In genomic region chr6:13859871-13860555, GRCh38 we compare ENCODE assay signal across 11 cellular contexts. TPM values are rescaled to one million over a fixed set of nuclear protein-coding genes. Genes with fewer than 3 reads are reported as not detected.
DNase-seq lines count a peak whose midpoint lies in the region; ATAC-seq and TF ChIP-seq lines count a peak whose summit lies in the region.
"Had no signal": no experiment of that assay in that cellular context is flagged by ENCODE, and none has a peak within 500 bp of the region (broad histone marks: within the 10 kb centered on the region; RNA-seq: fewer than 3 reads in every experiment).

No MANE protein-coding gene starts in this region.

- in situ Hi-C loops in astrocyte of the spinal cord (cut with HindIII; ENCODE audit: low sequenced_read_pairs) (no loop called here), gastrocnemius medialis (cut with MboI; ENCODE audit: low sequenced_read_pairs in 4 of 4) (no loop called here)

- no peaks in the 10 kb centered on the region for H4K20me1 ChIP-seq in hepatocyte (ENCODE audit: insufficient read depth, poor library complexity, severe bottlenecking)

- peaks cover 32 to 37% of the 10 kb centered on the region in 2 donors for H3K27me3 Mint-ChIP-seq in CD4-positive, alpha-beta memory T cell
- no peaks in the 10 kb centered on the region for H3K27me3 Mint-ChIP-seq in mesothelial cell of epicardium (ENCODE audit: low read depth)

- no peak overlapping the region for H3K27ac Mint-ChIP-seq in CD4-positive, alpha-beta memory T cell
- H3K27ac Mint-ChIP-seq in mesothelial cell of epicardium, result no peak overlapping the region
- H3K27ac Mint-ChIP-seq: T-cell had no signal

- POLR2A ChIA-PET in CD4-positive, alpha-beta memory T cell (lab: Charles Lee; ENCODE audit: partially characterized antibody), result no interaction called here

- H3K4me1 Mint-ChIP-seq in CD4-positive, alpha-beta memory T cell, result peaks cover 0 to 5% (median 2%) of the 10 kb centered on the region in 4 donors
- H3K4me1 Mint-ChIP-seq in mesothelial cell of epicardium, result peaks cover 10% of the 10 kb centered on the region

- intact Hi-C loops in gastrocnemius medialis (cut with DNase I; ENCODE audit: low total_unique reads), result no loop called here
- intact Hi-C loops in CD4-positive, alpha-beta memory T cell (cut with micrococcal nuclease), result no loop called here

- ATAC-seq in gastrocnemius medialis, result no peak
- ATAC-seq: HCT116 had no signal

- DNase-seq in astrocyte of the spinal cord (ENCODE audit: low read depth, low spot score) (no peak), hepatocyte (ENCODE audit: low spot score) (no peak), gastrocnemius medialis (no peak), NCI-H2081 (lab: John Stamatoyannopoulos, UW) (no peak), NCI-H1694 (lab: John Stamatoyannopoulos, UW) (no peak), mesothelial cell of epicardium (ENCODE audit: low spot score in 2 of 2, unreplicated experiment in 2 of 2) (no peak)
- no peak for DNase-seq in CD4-positive, alpha-beta memory T cell
- DNase-seq: DMS153, T-cell had no signal

- H3K36me3 ChIP-seq in HUES64 (ENCODE audit: insufficient read depth, low read length) (no peaks in the 10 kb centered on the region), hepatocyte (replicated peaks; ENCODE audit: insufficient read depth, low read depth) (no peaks in the 10 kb centered on the region), gastrocnemius medialis (no peaks in the 10 kb centered on the region)
- H3K36me3 ChIP-seq in CD4-positive, alpha-beta memory T cell (ENCODE audit: insufficient read depth, low read length), result no peaks in the 10 kb centered on the region

- TF ChIP-seq POLR2A in gastrocnemius medialis (IDR thresholded peaks at IDR 0.05), result no peak

- H3K79me2 ChIP-seq in hepatocyte, result no peaks in the 10 kb centered on the region

- H3K4me3 Mint-ChIP-seq in CD4-positive, alpha-beta memory T cell, result peak overlapping the region in 4 of 8 donors; percentile 15 to 50 (median 42)
- H3K4me3 Mint-ChIP-seq in mesothelial cell of epicardium, result no peak overlapping the region

- H3K27ac ChIP-seq in HUES64 (ENCODE audit: low read depth, low read length), result no peak overlapping the region
- H3K27ac ChIP-seq in hepatocyte, result no peak overlapping the region
- no peak overlapping the region for H3K27ac ChIP-seq in gastrocnemius medialis
- H3K27ac ChIP-seq in CD4-positive, alpha-beta memory T cell (ENCODE audit: low read depth, low read length), result no peak overlapping the region

- H3K27me3 ChIP-seq in HUES64 (ENCODE audit: insufficient read depth, low read length) (peaks cover 22% of the 10 kb centered on the region), hepatocyte (no peaks in the 10 kb centered on the region), gastrocnemius medialis (peaks cover 26 to 32% (median 30%) of the 10 kb centered on the region in 3 donors)
- H3K27me3 ChIP-seq in CD4-positive, alpha-beta memory T cell (ENCODE audit: insufficient read depth, low read length), result peaks cover 4% of the 10 kb centered on the region

- peaks cover 0 to 9% (median 7%) of the 10 kb centered on the region in 8 donors for H3K9me3 Mint-ChIP-seq in CD4-positive, alpha-beta memory T cell
- peaks cover 5% of the 10 kb centered on the region for H3K9me3 Mint-ChIP-seq in mesothelial cell of epicardium

- no peaks in the 10 kb centered on the region for H3K4me1 ChIP-seq in HUES64 (ENCODE audit: insufficient read depth, low read length)
- H3K4me1 ChIP-seq in hepatocyte (ENCODE audit: insufficient read depth), result peaks cover 6% of the 10 kb centered on the region
- H3K4me1 ChIP-seq in gastrocnemius medialis, result peaks cover 0 to 4% of the 10 kb centered on the region in 2 donors
- no peaks in the 10 kb centered on the region for H3K4me1 ChIP-seq in CD4-positive, alpha-beta memory T cell (ENCODE audit: insufficient read depth, low read length)

- CTCF ChIA-PET in CD4-positive, alpha-beta memory T cell (lab: Charles Lee; ENCODE audit: partially characterized antibody), result interaction anchor here (1.0 to 1.7 kb wide), 2 partner anchors 11 to 14 kb away, joined by 4 read pairs; no protein-coding TSS in a partner anchor

- peak overlapping the region; percentile 71 for H3K4me2 ChIP-seq in hepatocyte

- H3K9me3 ChIP-seq in HUES64 (ENCODE audit: insufficient read depth, low read depth, low read length) (peaks cover 4% of the 10 kb centered on the region; the same call in 1 of the 2 replicates), hepatocyte (ENCODE audit: low read depth) (no peaks in the 10 kb centered on the region), gastrocnemius medialis (no peaks in the 10 kb centered on the region)
- no peaks in the 10 kb centered on the region for H3K9me3 ChIP-seq in CD4-positive, alpha-beta memory T cell (ENCODE audit: control insufficient read depth in 1 of 2, low read length in 2 of 2)

- H3K9ac ChIP-seq in HUES64 (ENCODE audit: low read depth, low read length), result peak overlapping the region; percentile 65

- TF ChIP-seq CTCF in astrocyte of the spinal cord (IDR thresholded peaks at IDR 0.05; ENCODE audit: low read depth, low read length), result no peak
- TF ChIP-seq CTCF in hepatocyte (IDR thresholded peaks at IDR 0.05; ENCODE audit: poor library complexity), result no peak
- TF ChIP-seq CTCF in gastrocnemius medialis (IDR thresholded peaks at IDR 0.05 in 4 of 5, conservative IDR thresholded peaks at IDR 0.05 in 1 of 5), result no peak
- TF ChIP-seq CTCF in mesothelial cell of epicardium (IDR thresholded peaks at IDR 0.05; ENCODE audit: unreplicated experiment), result no peak

- peak overlapping the region; percentile 57 for H3K4me3 ChIP-seq in HUES64 (ENCODE audit: low read length)
- peak overlapping the region; percentile 33 for H3K4me3 ChIP-seq in astrocyte of the spinal cord (ENCODE audit: low read depth, low read length)
- no peak overlapping the region for H3K4me3 ChIP-seq in hepatocyte
- peak overlapping the region; percentile 13 to 53 (median 42) for H3K4me3 ChIP-seq in gastrocnemius medialis
- no peak overlapping the region for H3K4me3 ChIP-seq in CD4-positive, alpha-beta memory T cell (ENCODE audit: low read length in 2 of 2)

- no peaks in the 10 kb centered on the region for H3K36me3 Mint-ChIP-seq in CD4-positive, alpha-beta memory T cell
- no peaks in the 10 kb centered on the region for H3K36me3 Mint-ChIP-seq in mesothelial cell of epicardium
- H3K36me3 Mint-ChIP-seq: T-cell had no signal

- H3K9me2 ChIP-seq in hepatocyte (replicated peaks; ENCODE audit: insufficient read depth), result no peaks in the 10 kb centered on the region

- no peak overlapping the region for H2AFZ ChIP-seq in hepatocyte

- 82% methylated on average over 66 of the region's 66 CpGs for WGBS in HUES64
- 72% methylated on average over 33 of the region's 66 CpGs for WGBS in hepatocyte (ENCODE audit: low lambda C conversion rate, missing lambda C conversion rate)

RNA-seq across cellular contexts. Expression of gene MCUR1, which starts 45.7 kb away (rescaled TPM):
- polyA plus RNA-seq in HUES64 (2013, experiment 1 of 2), result 23.8 TPM
- 34.3 TPM for polyA plus RNA-seq in HUES64 (2013, experiment 2 of 2)
- total RNA-seq in hepatocyte (16.1 and 18.6 TPM in 2 replicates), gastrocnemius medialis (10 to 100 TPM in 3 of 4 donors, 1 to 10 TPM in 1; 9.5 to 29.4 (median 18.1) TPM), mesothelial cell of epicardium (18.1 to 21.7 TPM (median 19.8 TPM) in 3 replicates)
- polyA plus RNA-seq in hepatocyte, result 22.9 and 27.6 TPM in 2 replicates
- total RNA-seq in CD4-positive, alpha-beta memory T cell, result 10 to 100 TPM; 11.3 to 11.5 TPM
- polyA plus RNA-seq in CD4-positive, alpha-beta memory T cell, result 10 to 100 TPM in 1 of 2 donors, 1 to 10 TPM in 1; 5.9 to 11.6 TPM

Comparison
In these comparisons a context has a peak if more than half of its experiments do, and no peak if none do; other contexts are left out.
1. H3K4me3 ChIP-seq: peak in HUES64 (single experiment), astrocyte of the spinal cord (single experiment) and gastrocnemius medialis (4 of 4); none in hepatocyte (single experiment) and CD4-positive, alpha-beta memory T cell (0 of 2).